In the genomic region with DNA sequence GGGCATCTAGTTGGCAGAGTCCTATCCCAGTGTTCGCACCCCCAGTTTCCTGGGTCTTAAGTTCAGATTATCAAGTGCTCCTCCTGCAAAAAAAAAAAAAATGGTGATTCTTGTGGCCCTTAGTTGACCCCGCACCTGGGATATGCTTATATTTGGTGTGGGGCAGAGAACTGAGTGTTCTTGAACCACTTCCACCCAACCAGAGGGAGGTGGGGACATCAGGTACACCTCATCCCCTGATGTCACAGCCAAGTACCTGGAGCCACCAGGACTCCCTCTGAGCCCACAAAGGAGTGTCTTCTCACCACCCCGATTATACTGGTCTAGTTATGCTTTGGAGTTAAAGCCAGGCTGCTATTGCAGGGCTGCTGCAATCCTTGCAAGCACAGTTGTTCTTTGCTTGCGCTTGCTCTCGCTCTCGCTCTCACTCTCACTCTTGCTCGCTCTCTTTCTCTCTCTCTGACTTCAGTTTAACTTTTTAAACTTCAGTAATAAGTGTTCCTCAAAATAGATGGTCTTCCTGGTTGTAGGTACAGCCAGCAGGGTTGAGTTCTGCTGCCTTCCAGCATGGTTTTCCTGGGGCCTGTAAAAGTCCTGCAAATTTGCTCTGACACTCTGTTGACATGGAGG, we compare ENCODE assay signal across 15 cellular contexts.
DNase-seq lines count a peak whose midpoint lies in the region; ATAC-seq and TF ChIP-seq lines count a peak whose summit lies in the region.
"Had no signal": no experiment of that assay in that cellular context is flagged by ENCODE, and none has a peak within 500 bp of the region (broad histone marks: within the 10 kb centered on the region; RNA-seq: fewer than 3 reads in every experiment).

No MANE protein-coding gene starts in this region.

- no peaks in the 10 kb centered on the region for H3K27me3 ChIP-seq in CD4-positive, CD25-positive, alpha-beta regulatory T cell (ENCODE audit: control insufficient read depth, insufficient read depth, low read length)
- no peaks in the 10 kb centered on the region for H3K27me3 ChIP-seq in esophagus muscularis mucosa
- H3K27me3 ChIP-seq in muscle layer of duodenum (ENCODE audit: low read depth, low read length), result no peaks in the 10 kb centered on the region
- no peaks in the 10 kb centered on the region for H3K27me3 ChIP-seq in Caco-2 (replicated peaks; ENCODE audit: control insufficient read depth, insufficient read depth, low read length)
- H3K27me3 ChIP-seq in MG63, result no peaks in the 10 kb centered on the region

- no peaks in the 10 kb centered on the region for H3K36me3 ChIP-seq in CD4-positive, CD25-positive, alpha-beta regulatory T cell (ENCODE audit: control insufficient read depth, insufficient read depth, low read length)
- H3K36me3 ChIP-seq in esophagus muscularis mucosa (no peaks in the 10 kb centered on the region), muscle layer of duodenum (ENCODE audit: control insufficient read depth in 1 of 2, insufficient read depth in 2 of 2, low read length in 2 of 2) (no peaks in the 10 kb centered on the region), Caco-2 (ENCODE audit: control insufficient read depth, insufficient read depth, low read length) (no peaks in the 10 kb centered on the region; the same call in 1 of the 2 replicates), MG63 (no peaks in the 10 kb centered on the region)
- H3K36me3 ChIP-seq: HAP-1 had no signal

- WGBS in esophagus muscularis mucosa, result 92% methylated on average over 7 of the region's 7 CpGs

- TF ChIP-seq EP300 in esophagus muscularis mucosa (IDR thresholded peaks at IDR 0.05), result no peak

- H3K9me3 Mint-ChIP-seq in CD4-positive, CD25-positive, alpha-beta regulatory T cell, result peaks cover 0 to 3% (median 3%) of the 10 kb centered on the region in 7 donors
- H3K9me3 Mint-ChIP-seq in Caco-2 (ENCODE audit: unreplicated experiment), result no peaks in the 10 kb centered on the region

- peak in 1 of 3 donors; percentile 18 for DNase-seq in CD4-positive, CD25-positive, alpha-beta regulatory T cell
- peak; percentile 7 for DNase-seq in RPMI8226
- DNase-seq in esophagus muscularis mucosa (ENCODE audit: extremely low spot score), result no peak
- DNase-seq in MV-4-11 (lab: John Stamatoyannopoulos, UW), result no peak
- DNase-seq in pons (ENCODE audit: low spot score), result no peak
- no peak for DNase-seq in Caco-2
- no peak for DNase-seq in MG63
- DNase-seq: EL, mesendoderm, NCI-H1092 had no signal

- peak overlapping the region in 3 of 4 donors; percentile 41 to 67 (median 55) for H3K4me3 Mint-ChIP-seq in CD4-positive, CD25-positive, alpha-beta regulatory T cell
- no peak overlapping the region for H3K4me3 Mint-ChIP-seq in Caco-2 (ENCODE audit: unreplicated experiment)
- H3K4me3 Mint-ChIP-seq: activated CD4-positive, alpha-beta T cell treated with anti-CD3 and anti-CD28 coated beads, Interleukin-2, amount 10 ng/mL, durations not matched to agents 7 days and 5 days had no signal

- peaks cover 0 to 12% of the 10 kb centered on the region in 2 experiments for H3K9me3 ChIP-seq in CD4-positive, CD25-positive, alpha-beta regulatory T cell (ENCODE audit: control insufficient read depth in 2 of 2, low read length in 2 of 2)
- H3K9me3 ChIP-seq in esophagus muscularis mucosa, result peaks cover 0 to 13% (median 7%) of the 10 kb centered on the region in 4 donors
- no peaks in the 10 kb centered on the region for H3K9me3 ChIP-seq in muscle layer of duodenum (ENCODE audit: control insufficient read depth in 1 of 2, low read length in 2 of 2)
- no peaks in the 10 kb centered on the region for H3K9me3 ChIP-seq in Caco-2
- peaks cover 10% of the 10 kb centered on the region for H3K9me3 ChIP-seq in MG63

- ATAC-seq in CD4-positive, CD25-positive, alpha-beta regulatory T cell (ENCODE audit: low read depth in 2 of 2), result no peak

- peak overlapping the region; percentile 70 for H3K27ac ChIP-seq in CD4-positive, CD25-positive, alpha-beta regulatory T cell (ENCODE audit: insufficient read depth, low read length, poor library complexity, severe bottlenecking)
- peak overlapping the region; percentile 44 to 70 (median 61) for H3K27ac ChIP-seq in esophagus muscularis mucosa (replicated peaks in 1 of 4)
- H3K27ac ChIP-seq in muscle layer of duodenum (ENCODE audit: low read length), result peak overlapping the region; percentile 32

- H3K4me3 ChIP-seq in CD4-positive, CD25-positive, alpha-beta regulatory T cell (ENCODE audit: low read depth, low read length), result peak overlapping the region; percentile 54
- H3K4me3 ChIP-seq in esophagus muscularis mucosa, result no peak overlapping the region
- H3K4me3 ChIP-seq in muscle layer of duodenum (ENCODE audit: low read depth in 1 of 2, low read length in 2 of 2), result no peak overlapping the region
- H3K4me3 ChIP-seq in Caco-2 (ENCODE audit: low read depth, low read length), result no peak overlapping the region
- H3K4me3 ChIP-seq in MG63, result no peak overlapping the region
- H3K4me3 ChIP-seq: HAP-1 had no signal

- H3K27me3 Mint-ChIP-seq in CD4-positive, CD25-positive, alpha-beta regulatory T cell, result peaks cover 3% of the 10 kb centered on the region
- H3K27me3 Mint-ChIP-seq in Caco-2 (ENCODE audit: insufficient read depth, unreplicated experiment), result no peaks in the 10 kb centered on the region
- H3K27me3 Mint-ChIP-seq: progenitor cell of endocrine pancreas had no signal

- H3K4me1 ChIP-seq in CD4-positive, CD25-positive, alpha-beta regulatory T cell (ENCODE audit: control insufficient read depth, insufficient read depth, low read length, poor library complexity, severe bottlenecking), result peaks cover 40% of the 10 kb centered on the region
- H3K4me1 ChIP-seq in esophagus muscularis mucosa, result peaks cover 20 to 49% (median 37%) of the 10 kb centered on the region in 4 donors
- peaks cover 3 to 5% of the 10 kb centered on the region in 2 donors for H3K4me1 ChIP-seq in muscle layer of duodenum (ENCODE audit: control insufficient read depth in 1 of 2, insufficient read depth in 2 of 2, low read length in 2 of 2)
- no peaks in the 10 kb centered on the region for H3K4me1 ChIP-seq in Caco-2
- H3K4me1 ChIP-seq: HAP-1 had no signal

- BruUV-seq in Caco-2 (replicated peaks; lab: Mats Ljungman, UMichigan), result no TSS peak

- no peak for TF ChIP-seq CTCF in esophagus muscularis mucosa (IDR thresholded peaks at IDR 0.05)
- no peak for TF ChIP-seq CTCF in Caco-2 (IDR thresholded peaks at IDR 0.05; ENCODE audit: insufficient read depth in 1 of 2, low read depth in 1 of 2, low read length in 1 of 2, severe bottlenecking in 1 of 2, unreplicated experiment in 1 of 2)

- CTCF ChIA-PET in Caco-2 (lab: Charles Lee), result no interaction called here

- peak overlapping the region; percentile 87 to 92 (median 90) for H3K27ac Mint-ChIP-seq in CD4-positive, CD25-positive, alpha-beta regulatory T cell
- H3K27ac Mint-ChIP-seq in Caco-2 (ENCODE audit: unreplicated experiment), result no peak overlapping the region
- H3K27ac Mint-ChIP-seq: activated T-helper 2 cell treated with anti-CD3 and anti-CD28 coated beads, Interferon-gamma antibody, Interleukin-2, Interleukin-4, amounts not matched to agents 10 μg/mL and 5 μg/mL and 100 μg/mL, durations not matched to agents 14 hours and 24 hours and 36 hours; progenitor cell of endocrine pancreas had no signal

- no peak for TF ChIP-seq POLR2A in esophagus muscularis mucosa (IDR thresholded peaks at IDR 0.05; ENCODE audit: low read depth)

- no peaks in the 10 kb centered on the region for H3K36me3 Mint-ChIP-seq in CD4-positive, CD25-positive, alpha-beta regulatory T cell
- H3K36me3 Mint-ChIP-seq in Caco-2 (ENCODE audit: insufficient read depth, unreplicated experiment), result peaks cover 3% of the 10 kb centered on the region

- POLR2A ChIA-PET in Caco-2 (lab: Charles Lee), result no interaction called here

- intact Hi-C loops in esophagus muscularis mucosa (cut with DNase I) (no loop called here), Caco-2 (cut with micrococcal nuclease; ENCODE audit: unreplicated experiment) (no loop called here)

- peaks cover 12 to 53% (median 30%) of the 10 kb centered on the region in 4 donors for H3K4me1 Mint-ChIP-seq in CD4-positive, CD25-positive, alpha-beta regulatory T cell
- peaks cover 6% of the 10 kb centered on the region for H3K4me1 Mint-ChIP-seq in Caco-2 (ENCODE audit: low read depth, unreplicated experiment)
